ENCODE assay signal across 32 cellular contexts in the genomic region with DNA sequence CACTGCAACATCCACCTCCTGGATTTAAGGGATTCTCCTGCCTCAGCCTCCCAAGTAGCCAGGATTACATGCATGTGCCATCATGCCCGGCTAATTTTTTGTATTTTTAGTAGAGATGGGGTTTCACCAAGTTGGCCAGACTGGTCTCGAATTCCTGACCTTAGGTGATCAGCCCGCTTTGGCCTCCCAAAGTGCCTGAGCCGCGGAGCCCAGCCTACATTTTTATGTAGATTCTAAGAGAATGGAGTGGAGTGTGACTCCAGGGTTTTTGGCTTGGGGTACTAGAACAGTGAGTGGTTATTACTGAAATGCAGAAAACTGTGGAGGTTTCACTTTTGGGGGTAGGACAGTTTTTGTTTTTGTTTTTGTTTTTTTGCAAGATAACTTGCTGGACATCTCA.
"Had no signal": no experiment of that assay in that cellular context is flagged by ENCODE, and none has a peak within 500 bp of the region (broad histone marks: within the 10 kb centered on the region; RNA-seq: fewer than 3 reads in every experiment).

No MANE protein-coding gene starts in this region.

- ATAC-seq: activated CD4-positive, alpha-beta T cell treated with anti-CD3 and anti-CD28 coated beads for 36 hours; activated CD8-positive, alpha-beta memory T cell treated with anti-CD3 and anti-CD28 coated beads, Interleukin-2, amount 10 ng/mL, durations not matched to agents 7 days and 5 days; activated CD8-positive, alpha-beta T cell treated with anti-CD3 and anti-CD28 coated beads, Interleukin-2, amount 10 ng/mL, durations not matched to agents 7 days and 5 days; esophagus mucosa; T-helper 17 cell had no signal

- H3K4me1 ChIP-seq: ascending aorta, breast epithelium, colonic mucosa had no signal

- H3K27me3 Mint-ChIP-seq: activated CD4-positive, alpha-beta memory T cell treated with anti-CD3 and anti-CD28 coated beads for 36 hours; activated CD4-positive, alpha-beta T cell treated with anti-CD3 and anti-CD28 coated beads for 36 hours; activated CD4-positive, alpha-beta T cell treated with anti-CD3 and anti-CD28 coated beads, Interleukin-2, amount 10 ng/mL, durations not matched to agents 24 days and 14 days; activated CD8-positive, alpha-beta memory T cell treated with anti-CD3 and anti-CD28 coated beads, Interleukin-2, amount 10 ng/mL, durations not matched to agents 7 days and 5 days; activated naive CD4-positive, alpha-beta T cell treated with anti-CD3 and anti-CD28 coated beads, Interleukin-2, amount 50 U/mL, for 24 hours; activated naive CD8-positive, alpha-beta T cell treated with anti-CD3 and anti-CD28 coated beads, Interleukin-2, amount 10 ng/mL, durations not matched to agents 7 days and 5 days; brain; T-helper 17 cell had no signal

- H3K36me3 ChIP-seq: ascending aorta, breast epithelium, cardiac muscle cell, colonic mucosa, WERI-Rb-1 had no signal

- H3K27ac Mint-ChIP-seq: activated CD4-positive, alpha-beta memory T cell treated with anti-CD3 and anti-CD28 coated beads for 36 hours; activated CD4-positive, alpha-beta T cell treated with anti-CD3 and anti-CD28 coated beads for 36 hours; activated CD4-positive, alpha-beta T cell treated with anti-CD3 and anti-CD28 coated beads, Interleukin-2, amount 10 ng/mL, durations not matched to agents 24 days and 14 days; activated CD8-positive, alpha-beta memory T cell treated with anti-CD3 and anti-CD28 coated beads, Interleukin-2, amount 10 ng/mL, durations not matched to agents 7 days and 5 days; activated CD8-positive, alpha-beta T cell treated with anti-CD3 and anti-CD28 coated beads, Interleukin-2, amount 10 ng/mL, durations not matched to agents 7 days and 5 days; activated naive CD4-positive, alpha-beta T cell treated with anti-CD3 and anti-CD28 coated beads for 36 hours; activated naive CD4-positive, alpha-beta T cell treated with anti-CD3 and anti-CD28 coated beads, Interleukin-2, amount 50 U/mL, for 24 hours; activated naive CD8-positive, alpha-beta T cell treated with anti-CD3 and anti-CD28 coated beads, Interleukin-2, amount 10 ng/mL, durations not matched to agents 7 days and 5 days; activated T-helper 1 cell treated with anti-CD3 and anti-CD28 coated beads, Interleukin-12 subunit alpha, Interleukin-12 subunit beta, Interleukin-2, Interleukin-4 antibody, amounts not matched to agents 30 ng/mL and 10 ng/mL and 1 ng/mL, durations not matched to agents 14 hours and 24 hours and 36 hours; activated T-helper 2 cell treated with anti-CD3 and anti-CD28 coated beads, Interferon-gamma antibody, Interleukin-2, Interleukin-4, amounts not matched to agents 10 μg/mL and 5 μg/mL and 100 μg/mL, durations not matched to agents 14 hours and 24 hours and 36 hours; brain; T-helper 17 cell; T-helper 2 cell treated with Interferon-gamma antibody and Interleukin-4, amounts not matched to agents 5 μg/mL and 100 μg/mL, for 36 hours had no signal

- H3K27me3 ChIP-seq: ascending aorta, breast epithelium, cardiac muscle cell, colonic mucosa had no signal

- H3K9me3 ChIP-seq: ascending aorta, breast epithelium, colonic mucosa had no signal

- H3K4me3 ChIP-seq: ascending aorta, breast epithelium, cardiac muscle cell, colonic mucosa had no signal

- H3K4me1 Mint-ChIP-seq: activated CD4-positive, alpha-beta T cell treated with anti-CD3 and anti-CD28 coated beads for 36 hours; activated CD4-positive, alpha-beta T cell treated with anti-CD3 and anti-CD28 coated beads, Interleukin-2, amount 10 ng/mL, durations not matched to agents 24 days and 14 days; activated CD8-positive, alpha-beta memory T cell treated with anti-CD3 and anti-CD28 coated beads, Interleukin-2, amount 10 ng/mL, durations not matched to agents 7 days and 5 days; activated naive CD4-positive, alpha-beta T cell treated with anti-CD3 and anti-CD28 coated beads, Interleukin-2, amount 50 U/mL, for 24 hours; activated naive CD8-positive, alpha-beta T cell treated with anti-CD3 and anti-CD28 coated beads, Interleukin-2, amount 10 ng/mL, durations not matched to agents 7 days and 5 days; T-helper 17 cell had no signal

- DNase-seq: activated CD4-positive, alpha-beta memory T cell treated with anti-CD3 and anti-CD28 coated beads for 36 hours; activated CD4-positive, alpha-beta T cell treated with anti-CD3 and anti-CD28 coated beads for 36 hours; activated CD4-positive, alpha-beta T cell treated with anti-CD3 and anti-CD28 coated beads, Interleukin-2, amount 10 ng/mL, durations not matched to agents 24 days and 14 days; activated CD4-positive, CD25-positive, alpha-beta regulatory T cell; activated CD4-positive, CD25-positive, alpha-beta regulatory T cell treated with anti-CD3 and anti-CD28 coated beads, Interleukin-2, amount 50 U/mL, for 72 hours; activated CD8-positive, alpha-beta memory T cell treated with anti-CD3 and anti-CD28 coated beads, Interleukin-2, amount 10 ng/mL, durations not matched to agents 7 days and 5 days; activated CD8-positive, alpha-beta memory T cell treated with anti-CD3 and anti-CD28 coated beads, Interleukin-2, amount 50 U/mL, for 4 hours; activated CD8-positive, alpha-beta T cell treated with anti-CD3 and anti-CD28 coated beads, Interleukin-2, amount 10 ng/mL, durations not matched to agents 7 days and 5 days; activated effector memory CD4-positive, alpha-beta T cell treated with anti-CD3 and anti-CD28 coated beads, Interleukin-2, amount 50 U/mL, for 16 hours; activated naive CD4-positive, alpha-beta T cell treated with anti-CD3 and anti-CD28 coated beads for 36 hours; activated naive CD8-positive, alpha-beta T cell treated with anti-CD3 and anti-CD28 coated beads, Interleukin-2, amount 10 ng/mL, durations not matched to agents 7 days and 5 days; activated T-cell treated with anti-CD3 and anti-CD28 coated beads, Interleukin-2, amount 50 U/mL, for 1 hour; activated T-cell treated with anti-CD3 and anti-CD28 coated beads, Interleukin-2, amount 50 U/mL, for 48 hours; central memory CD4-positive, alpha-beta T cell; cerebellar nuclear complex; colonic mucosa; effector CD8-positive, alpha-beta T cell; foreskin fibroblast; head of caudate nucleus; T-helper 1 cell; T-helper 17 cell; T1000; WERI-Rb-1 had no signal

- H3K36me3 Mint-ChIP-seq: activated CD4-positive, alpha-beta memory T cell treated with anti-CD3 and anti-CD28 coated beads for 36 hours; activated CD8-positive, alpha-beta memory T cell treated with anti-CD3 and anti-CD28 coated beads, Interleukin-2, amount 10 ng/mL, durations not matched to agents 7 days and 5 days; activated naive CD4-positive, alpha-beta T cell treated with anti-CD3 and anti-CD28 coated beads, Interleukin-2, amount 50 U/mL, for 24 hours; activated naive CD8-positive, alpha-beta T cell treated with anti-CD3 and anti-CD28 coated beads, Interleukin-2, amount 10 ng/mL, durations not matched to agents 7 days and 5 days; brain had no signal

- H3K4me3 Mint-ChIP-seq: activated CD4-positive, alpha-beta memory T cell treated with anti-CD3 and anti-CD28 coated beads for 36 hours; activated CD4-positive, alpha-beta T cell treated with anti-CD3 and anti-CD28 coated beads for 36 hours; activated CD4-positive, alpha-beta T cell treated with anti-CD3 and anti-CD28 coated beads, Interleukin-2, amount 10 ng/mL, durations not matched to agents 24 days and 14 days; activated CD8-positive, alpha-beta memory T cell treated with anti-CD3 and anti-CD28 coated beads, Interleukin-2, amount 10 ng/mL, durations not matched to agents 7 days and 5 days; activated CD8-positive, alpha-beta T cell treated with anti-CD3 and anti-CD28 coated beads, Interleukin-2, amount 10 ng/mL, durations not matched to agents 7 days and 5 days; activated naive CD4-positive, alpha-beta T cell treated with anti-CD3 and anti-CD28 coated beads for 36 hours; activated naive CD4-positive, alpha-beta T cell treated with anti-CD3 and anti-CD28 coated beads, Interleukin-2, amount 50 U/mL, for 24 hours; activated naive CD8-positive, alpha-beta T cell treated with anti-CD3 and anti-CD28 coated beads, Interleukin-2, amount 10 ng/mL, durations not matched to agents 7 days and 5 days; activated T-helper 1 cell treated with anti-CD3 and anti-CD28 coated beads, Interleukin-12 subunit alpha, Interleukin-12 subunit beta, Interleukin-2, Interleukin-4 antibody, amounts not matched to agents 30 ng/mL and 10 ng/mL and 1 ng/mL, durations not matched to agents 14 hours and 24 hours and 36 hours; brain; T-helper 17 cell; T-helper 2 cell treated with Interferon-gamma antibody and Interleukin-4, amounts not matched to agents 5 μg/mL and 100 μg/mL, for 36 hours had no signal

- H3K27ac ChIP-seq: ascending aorta, breast epithelium, cardiac muscle cell, colonic mucosa, WERI-Rb-1 had no signal

- H3K9me3 Mint-ChIP-seq: activated CD4-positive, alpha-beta T cell treated with anti-CD3 and anti-CD28 coated beads, Interleukin-2, amount 10 ng/mL, durations not matched to agents 24 days and 14 days; activated naive CD4-positive, alpha-beta T cell treated with anti-CD3 and anti-CD28 coated beads for 36 hours; brain had no signal
